Comparison of ENCODE assay signal across 30 cellular contexts in genomic region chr17:76309461-76309860, GRCh38.
"Had no signal": no experiment of that assay in that cellular context is flagged by ENCODE, and none has a peak within 500 bp of the region (broad histone marks: within the 10 kb centered on the region; RNA-seq: fewer than 3 reads in every experiment).

No MANE protein-coding gene starts in this region.

- H3K27ac ChIP-seq: adrenal gland, body of pancreas, breast epithelium, VCaP had no signal

- ATAC-seq: activated naive CD4-positive, alpha-beta T cell treated with anti-CD3 and anti-CD28 coated beads, Interleukin-2, amount 50 U/mL, for 72 hours; body of pancreas had no signal

- H3K36me3 Mint-ChIP-seq: activated naive CD4-positive, alpha-beta T cell treated with anti-CD3 and anti-CD28 coated beads, Interleukin-2, amount 50 U/mL, for 72 hours had no signal

- H3K27ac Mint-ChIP-seq: activated CD4-positive, alpha-beta memory T cell treated with anti-CD3 and anti-CD28 coated beads, Interleukin-2, amount 10 ng/mL, durations not matched to agents 7 days and 5 days; activated naive CD4-positive, alpha-beta T cell treated with anti-CD3 and anti-CD28 coated beads for 36 hours; activated T-cell treated with anti-CD3 and anti-CD28 coated beads, Interleukin-2, amount 50 U/mL, for 24 hours had no signal

- H3K4me3 ChIP-seq: adrenal gland, body of pancreas, breast epithelium had no signal

- DNase-seq: activated CD4-positive, alpha-beta memory T cell treated with anti-CD3 and anti-CD28 coated beads, Interleukin-2, amount 10 ng/mL, durations not matched to agents 7 days and 5 days; activated CD4-positive, alpha-beta T cell treated with anti-CD3 and anti-CD28 coated beads for 1 hour; activated CD4-positive, alpha-beta T cell treated with anti-CD3 and anti-CD28 coated beads for 48 hours; activated CD4-positive, CD25-positive, alpha-beta regulatory T cell; activated CD8-positive, alpha-beta memory T cell treated with anti-CD3 and anti-CD28 coated beads for 24 hours; activated gamma-delta T cell treated with Interleukin-2 at 50 U/mL for 16 hours; activated naive CD4-positive, alpha-beta T cell treated with anti-CD3 and anti-CD28 coated beads for 36 hours; activated T-cell treated with anti-CD3 and anti-CD28 coated beads, Interleukin-2, amount 50 U/mL, for 24 hours; adrenal gland; body of pancreas; Karpas-422; KBM-7; NCI-H1048; NCI-H1105 treated with DMSO at 0.1 percent for 48 hours; NCI-H1436; NCI-H1694; NCI-H1930; NCI-H2171; NCI-H510A; NCI-H526; NCI-H748 treated with DMSO at 0.1 percent for 48 hours; NK-92 treated with Interleukin-12 subunit alpha and Interleukin-12 subunit beta, amount 100 ng/mL, for 24 hours; Right ventricle myocardium superior; SW 1271; T-helper 1 cell; T-helper 2 cell; T-helper 9 cell had no signal

- H3K4me1 Mint-ChIP-seq: activated CD4-positive, alpha-beta memory T cell treated with anti-CD3 and anti-CD28 coated beads, Interleukin-2, amount 10 ng/mL, durations not matched to agents 7 days and 5 days had no signal

- H3K9me3 Mint-ChIP-seq: activated CD4-positive, alpha-beta memory T cell treated with anti-CD3 and anti-CD28 coated beads, Interleukin-2, amount 10 ng/mL, durations not matched to agents 7 days and 5 days; activated naive CD4-positive, alpha-beta T cell treated with anti-CD3 and anti-CD28 coated beads for 36 hours; activated naive CD4-positive, alpha-beta T cell treated with anti-CD3 and anti-CD28 coated beads, Interleukin-2, amount 50 U/mL, for 72 hours; activated T-cell treated with anti-CD3 and anti-CD28 coated beads, Interleukin-2, amount 50 U/mL, for 24 hours had no signal

- H3K27me3 ChIP-seq: adrenal gland, body of pancreas, breast epithelium had no signal

- H3K4me1 ChIP-seq: adrenal gland, body of pancreas, breast epithelium had no signal

- H3K9me3 ChIP-seq: adrenal gland, body of pancreas, breast epithelium had no signal

- H3K27me3 Mint-ChIP-seq: activated CD4-positive, alpha-beta memory T cell treated with anti-CD3 and anti-CD28 coated beads, Interleukin-2, amount 10 ng/mL, durations not matched to agents 7 days and 5 days; activated T-cell treated with anti-CD3 and anti-CD28 coated beads, Interleukin-2, amount 50 U/mL, for 24 hours had no signal

- H3K4me3 Mint-ChIP-seq: activated CD4-positive, alpha-beta memory T cell treated with anti-CD3 and anti-CD28 coated beads, Interleukin-2, amount 10 ng/mL, durations not matched to agents 7 days and 5 days; activated naive CD4-positive, alpha-beta T cell treated with anti-CD3 and anti-CD28 coated beads for 36 hours; activated T-cell treated with anti-CD3 and anti-CD28 coated beads, Interleukin-2, amount 50 U/mL, for 24 hours had no signal
